8 cellular contexts compared by ENCODE assay signal in the genomic region with DNA sequence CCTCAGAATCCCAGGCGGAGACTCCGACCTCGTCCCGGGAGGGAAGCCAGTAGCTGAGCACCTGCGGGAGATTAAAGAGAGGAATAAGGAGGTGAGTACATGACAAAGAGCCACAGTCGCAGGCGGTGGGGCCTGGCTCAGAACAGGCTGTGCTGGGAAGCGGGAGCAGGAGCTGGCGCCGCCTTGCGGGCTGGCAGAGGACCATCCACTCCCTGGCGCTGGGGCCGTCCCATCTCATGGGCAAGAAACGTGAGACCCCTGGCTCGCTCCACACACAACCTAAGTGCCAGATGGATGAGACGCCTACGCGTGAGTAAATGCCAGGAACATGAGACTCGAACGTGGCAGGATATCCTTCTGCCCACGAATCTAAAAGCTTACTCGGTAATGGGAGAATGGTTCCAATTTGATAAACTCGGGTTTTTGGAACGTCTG. TPM values are rescaled to one million over a fixed set of nuclear protein-coding genes. Genes with fewer than 3 reads are reported as not detected.
DNase-seq lines count a peak whose midpoint lies in the region; ATAC-seq and TF ChIP-seq lines count a peak whose summit lies in the region.

No MANE protein-coding gene starts in this region.

- peak overlapping the region; percentile 86 for H3K27ac Mint-ChIP-seq in chondrocyte (ENCODE audit: unreplicated experiment)
- H3K27ac Mint-ChIP-seq in activated CD4-positive, alpha-beta memory T cell treated with anti-CD3 and anti-CD28 coated beads, Interleukin-2, amount 10 ng/mL, durations not matched to agents 7 days and 5 days, result no peak overlapping the region

- peaks cover 30% of the 10 kb centered on the region for H3K4me1 Mint-ChIP-seq in chondrocyte (ENCODE audit: low read depth)
- peaks cover 22% of the 10 kb centered on the region for H3K4me1 Mint-ChIP-seq in activated CD4-positive, alpha-beta memory T cell treated with anti-CD3 and anti-CD28 coated beads, Interleukin-2, amount 10 ng/mL, durations not matched to agents 7 days and 5 days

- 14 to 30% (median 18%) methylated on average over 22 to 24 of the region's 24 CpGs for WGBS in stomach, 5 donors

- H3K27ac ChIP-seq in stomach, result peak overlapping the region in 3 of 5 donors; percentile 13 to 59 (median 27)

- no peaks in the 10 kb centered on the region for H3K27me3 Mint-ChIP-seq in chondrocyte (ENCODE audit: low read depth)
- no peaks in the 10 kb centered on the region for H3K27me3 Mint-ChIP-seq in activated CD4-positive, alpha-beta memory T cell treated with anti-CD3 and anti-CD28 coated beads, Interleukin-2, amount 10 ng/mL, durations not matched to agents 7 days and 5 days

- no peak for TF ChIP-seq POLR2A in stomach (IDR thresholded peaks at IDR 0.05)

- DNase-seq in GM10266 (ENCODE audit: extremely low spot score), result no peak
- DNase-seq in NCI-H510A (lab: John Stamatoyannopoulos, UW), result peak; percentile 42
- no peak for DNase-seq in chondrocyte (ENCODE audit: low spot score)
- DNase-seq in kidney glomerular epithelial cell (lab: John Stamatoyannopoulos, UW), result peak; percentile 78
- DNase-seq in stomach, result peak; percentile 89
- DNase-seq in DMS53 (lab: John Stamatoyannopoulos, UW), result no peak
- no peak for DNase-seq in activated CD4-positive, alpha-beta memory T cell treated with anti-CD3 and anti-CD28 coated beads, Interleukin-2, amount 10 ng/mL, durations not matched to agents 7 days and 5 days

- no peaks in the 10 kb centered on the region for H3K9me3 Mint-ChIP-seq in chondrocyte (ENCODE audit: low read depth)
- no peaks in the 10 kb centered on the region for H3K9me3 Mint-ChIP-seq in activated CD4-positive, alpha-beta memory T cell treated with anti-CD3 and anti-CD28 coated beads, Interleukin-2, amount 10 ng/mL, durations not matched to agents 7 days and 5 days

- intact Hi-C loops in stomach (cut with DNase I; ENCODE audit: low total_unique reads), result no loop called here

- H3K36me3 Mint-ChIP-seq in chondrocyte (ENCODE audit: low read depth), result peaks cover 5% of the 10 kb centered on the region
- peaks cover 8% of the 10 kb centered on the region for H3K36me3 Mint-ChIP-seq in activated CD4-positive, alpha-beta memory T cell treated with anti-CD3 and anti-CD28 coated beads, Interleukin-2, amount 10 ng/mL, durations not matched to agents 7 days and 5 days (ENCODE audit: low read depth)

- H3K9me3 ChIP-seq in stomach, result no peaks in the 10 kb centered on the region

- H3K27me3 ChIP-seq in stomach, result peaks cover 0 to 16% (median 7%) of the 10 kb centered on the region in 3 donors

- H3K36me3 ChIP-seq in stomach, result peaks cover 0 to 16% (median 0%) of the 10 kb centered on the region in 4 donors

- POLR2A ChIA-PET in activated CD4-positive, alpha-beta memory T cell treated with anti-CD3 and anti-CD28 coated beads, Interleukin-2, amount 10 ng/mL, durations not matched to agents 7 days and 5 days (lab: Charles Lee), result no interaction called here

- CTCF ChIA-PET in activated CD4-positive, alpha-beta memory T cell treated with anti-CD3 and anti-CD28 coated beads, Interleukin-2, amount 10 ng/mL, durations not matched to agents 7 days and 5 days (lab: Charles Lee), result interaction anchor here (0.6 kb wide), 2 partner anchors 39 to 94 kb away, joined by 3 read pairs; no protein-coding TSS in a partner anchor

- H3K4me3 ChIP-seq in stomach, result no peak overlapping the region

- H3K4me3 Mint-ChIP-seq in chondrocyte (ENCODE audit: unreplicated experiment), result no peak overlapping the region
- H3K4me3 Mint-ChIP-seq in activated CD4-positive, alpha-beta memory T cell treated with anti-CD3 and anti-CD28 coated beads, Interleukin-2, amount 10 ng/mL, durations not matched to agents 7 days and 5 days, result no peak overlapping the region

- TF ChIP-seq CTCF in GM10266 (IDR thresholded peaks at IDR 0.05; ENCODE audit: control insufficient read depth, insufficient read depth, low read depth, missing control alignments), result peak; percentile 46
- TF ChIP-seq CTCF in chondrocyte (IDR thresholded peaks at IDR 0.05), result peak; percentile 84
- peak in 5 of 7 experiments; percentile 51 to 75 (median 66) for TF ChIP-seq CTCF in stomach (IDR thresholded peaks at IDR 0.05)

- no peak for TF ChIP-seq EP300 in stomach (IDR thresholded peaks at IDR 0.05)

- no peak for ATAC-seq in HG02970 (IDR thresholded peaks at IDR 0.05; ENCODE audit: low FRiP score, unreplicated experiment)

- peaks cover 15 to 37% (median 29%) of the 10 kb centered on the region in 4 donors for H3K4me1 ChIP-seq in stomach

RNA-seq across cellular contexts. Expression of a gene that starts 6.3 kb away (rescaled TPM):
- total RNA-seq in chondrocyte, result 0.20 to 0.67 TPM (median 0.41 TPM) in 3 replicates
- not detected for total RNA-seq in stomach
- polyA plus RNA-seq in stomach, result under 1 TPM in 1 of 3 donors, not detected in 2; 0.23 TPM
- 1 to 10 TPM; 1.2 to 1.6 TPM for total RNA-seq in activated CD4-positive, alpha-beta memory T cell treated with anti-CD3 and anti-CD28 coated beads, Interleukin-2, amount 10 ng/mL, durations not matched to agents 7 days and 5 days

RNA-seq across cellular contexts. Expression of a gene that starts 6.3 kb away (rescaled TPM):
- total RNA-seq in chondrocyte (47.2 to 55.0 TPM (median 52.3 TPM) in 3 replicates), stomach (10 to 100 TPM in 4 of 5 donors, 1 to 10 TPM in 1; 9.9 to 68.1 (median 13.4) TPM)
- polyA plus RNA-seq in stomach, result 10 to 100 TPM; 21.0 to 63.2 (median 24.7) TPM
- 10 to 100 TPM; 48.6 to 52.9 TPM for total RNA-seq in activated CD4-positive, alpha-beta memory T cell treated with anti-CD3 and anti-CD28 coated beads, Interleukin-2, amount 10 ng/mL, durations not matched to agents 7 days and 5 days

RNA-seq across cellular contexts. Expression of a gene that starts 14.5 kb away (rescaled TPM):
- 15.6 to 24.4 TPM (median 16.0 TPM) in 3 replicates for total RNA-seq in chondrocyte
- 1 to 10 TPM in 4 of 5 donors, not detected in 1; 5.5 to 9.8 (median 7.4) TPM for total RNA-seq in stomach
- 10 to 100 TPM; 10.1 to 11.9 (median 11.8) TPM for polyA plus RNA-seq in stomach
- 10 to 100 TPM; 35.7 to 38.3 TPM for total RNA-seq in activated CD4-positive, alpha-beta memory T cell treated with anti-CD3 and anti-CD28 coated beads, Interleukin-2, amount 10 ng/mL, durations not matched to agents 7 days and 5 days

RNA-seq across cellular contexts. Expression of a gene that starts 21.4 kb away (rescaled TPM):
- total RNA-seq in chondrocyte (12.5 to 14.9 TPM (median 12.8 TPM) in 3 replicates), stomach (100 to 1,000 TPM in 1 of 5 donors, 10 to 100 TPM in 3, 1 to 10 TPM in 1; 5.9 to 503 (median 57.1) TPM)
- polyA plus RNA-seq in stomach, result 10 to 100 TPM; 20.5 to 25.6 (median 25.5) TPM
- 10 to 100 TPM; 45.1 to 48.5 TPM for total RNA-seq in activated CD4-positive, alpha-beta memory T cell treated with anti-CD3 and anti-CD28 coated beads, Interleukin-2, amount 10 ng/mL, durations not matched to agents 7 days and 5 days

RNA-seq across cellular contexts. Expression of a gene that starts 26.2 kb away (rescaled TPM):
- 1,144 to 1,291 TPM (median 1,171 TPM) in 3 replicates for total RNA-seq in chondrocyte
- total RNA-seq in stomach, result 1,000 to 10,000 TPM in 1 of 5 donors, 100 to 1,000 TPM in 4; 360 to 5,956 (median 454) TPM
- 1,000 to 10,000 TPM; 1,397 to 2,170 (median 1,669) TPM for polyA plus RNA-seq in stomach
- total RNA-seq in activated CD4-positive, alpha-beta memory T cell treated with anti-CD3 and anti-CD28 coated beads, Interleukin-2, amount 10 ng/mL, durations not matched to agents 7 days and 5 days, result 1,000 to 10,000 TPM; 2,077 to 2,079 TPM

Comparison
In these comparisons a context has a peak if more than half of its experiments do, and no peak if none do; other contexts are left out.
1. DNase-seq: peak in NCI-H510A (single experiment), kidney glomerular epithelial cell (single experiment) and stomach (single experiment); none in GM10266 (single experiment), chondrocyte (single experiment), DMS53 (single experiment) and activated CD4-positive, alpha-beta memory T cell treated with anti-CD3 and anti-CD28 coated beads, Interleukin-2, amount 10 ng/mL, durations not matched to agents 7 days and 5 days (single experiment).
2. Peak in every context shown above with its lines, with median percentiles within 50 percentile points of each other: CTCF ChIP-seq.